In the genomic region with DNA sequence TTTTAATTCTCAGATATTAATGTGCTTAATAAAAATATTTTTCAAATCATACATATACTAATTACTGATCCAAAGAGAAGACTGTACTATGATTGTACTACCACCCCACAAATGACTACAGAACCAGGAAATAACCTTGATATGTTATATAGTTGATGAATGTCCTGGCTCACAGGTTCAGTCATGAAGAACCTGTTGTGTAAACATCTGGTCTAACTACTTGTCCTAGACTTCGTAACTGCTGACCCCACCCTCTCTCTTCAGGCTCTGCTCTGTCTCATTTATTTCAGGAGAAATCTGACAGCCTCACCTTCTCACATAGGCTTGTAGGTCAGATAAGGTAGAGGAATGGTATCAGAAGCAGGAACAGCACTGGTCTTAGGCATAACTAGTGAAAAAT, we compare ENCODE assay signal across 23 cellular contexts. TPM values are rescaled to one million over a fixed set of nuclear protein-coding genes. Genes with fewer than 3 reads are reported as not detected.
DNase-seq lines count a peak whose midpoint lies in the region; ATAC-seq, FAIRE-seq and TF ChIP-seq lines count a peak whose summit lies in the region.
"Had no signal": no experiment of that assay in that cellular context is flagged by ENCODE, and none has a peak within 500 bp of the region (broad histone marks: within the 10 kb centered on the region; RNA-seq: fewer than 3 reads in every experiment).

No MANE protein-coding gene starts in this region.

- H3K36me3 Mint-ChIP-seq in Caco-2 (ENCODE audit: insufficient read depth, unreplicated experiment), result no peaks in the 10 kb centered on the region
- H3K36me3 Mint-ChIP-seq: natural killer cell treated with Interleukin-12 subunit alpha and Interleukin-12 subunit beta and Interleukin-15 and Interleukin-18, amount 100 ng/mL, for 72 hours had no signal

- no peaks in the 10 kb centered on the region for H3F3A ChIP-seq in SK-N-SH (replicated peaks; ENCODE audit: insufficient read depth)

- peak; percentile 41 for DNase-seq in Caki2 (ENCODE audit: low read depth)
- DNase-seq in LoVo (ENCODE audit: low spot score), result peak; percentile 43
- DNase-seq in bronchial epithelial cell (ENCODE audit: low read depth), result peak; percentile 92
- no peak for DNase-seq in left lung
- DNase-seq in occipital lobe (lab: John Stamatoyannopoulos, UW), result no peak
- DNase-seq in Caco-2, result no peak
- no peak for DNase-seq in SK-N-SH
- DNase-seq: activated CD4-positive, alpha-beta T cell treated with anti-CD3 and anti-CD28 coated beads, Interleukin-2, amount 10 ng/mL, durations not matched to agents 24 days and 14 days; activated naive CD8-positive, alpha-beta T cell treated with anti-CD3 and anti-CD28 coated beads, Interleukin-2, amount 50 U/mL, for 24 hours; brain microvascular endothelial cell; foreskin melanocyte; GM23248; NCI-H1930; NCI-H446; SJCRH30; testis had no signal

- H3K79me2 ChIP-seq in SK-N-SH (ENCODE audit: insufficient read depth), result no peaks in the 10 kb centered on the region

- H3K36me3 ChIP-seq in bronchial epithelial cell (ENCODE audit: control insufficient read depth, insufficient read depth, low read length) (no peaks in the 10 kb centered on the region), left lung (no peaks in the 10 kb centered on the region), Caco-2 (ENCODE audit: control insufficient read depth, insufficient read depth, low read length) (no peaks in the 10 kb centered on the region), SK-N-SH (replicated peaks in 1 of 2; ENCODE audit: control insufficient read depth in 1 of 2, insufficient read depth in 2 of 2, low read length in 1 of 2) (no peaks in the 10 kb centered on the region)
- H3K36me3 ChIP-seq: brain microvascular endothelial cell, SJCRH30 had no signal

- CTCF ChIA-PET in Caco-2 (lab: Charles Lee), result no interaction called here
- CTCF ChIA-PET in SK-N-SH (lab: Yijun Ruan, JAX), result no interaction called here

- no peak overlapping the region for H3K4me3 ChIP-seq in bronchial epithelial cell (ENCODE audit: low read depth, low read length)
- H3K4me3 ChIP-seq in left lung, result no peak overlapping the region
- H3K4me3 ChIP-seq in Caco-2 (ENCODE audit: low read depth, low read length), result no peak overlapping the region
- no peak overlapping the region for H3K4me3 ChIP-seq in SK-N-SH (ENCODE audit: low read depth in 2 of 2, low read length in 1 of 2)
- H3K4me3 ChIP-seq: GM23248, SJCRH30, testis had no signal

- BruUV-seq in Caco-2 (replicated peaks; lab: Mats Ljungman, UMichigan), result no TSS peak

- H3K9me2 ChIP-seq in SK-N-SH, result no peaks in the 10 kb centered on the region

- H3K4me1 ChIP-seq in left lung, result peaks cover 0 to 6% of the 10 kb centered on the region in 2 donors
- 0 out of 2 replicates have a peak, but pooled peaks cover 2% of the 10 kb centered on the region for H3K4me1 ChIP-seq in Caco-2
- H3K4me1 ChIP-seq in SK-N-SH (ENCODE audit: control insufficient read depth in 1 of 2, insufficient read depth in 2 of 2, low read depth in 1 of 2, low read length in 1 of 2), result no peaks in the 10 kb centered on the region
- H3K4me1 ChIP-seq: SJCRH30, testis had no signal

- H3K4me2 ChIP-seq in SK-N-SH, result no peak overlapping the region

- intact Hi-C loops in left lung (cut with DNase I) (no loop called here), Caco-2 (cut with micrococcal nuclease; ENCODE audit: unreplicated experiment) (no loop called here)

- TF ChIP-seq EP300 in SK-N-SH (IDR thresholded peaks at IDR 0.05; ENCODE audit: borderline replicate concordance in 1 of 2, low read depth in 1 of 2, low read length in 1 of 2), result no peak

- WGBS in SK-N-SH (ENCODE audit: low lambda C conversion rate), result 33% methylated on average over 1 of the region's 1 CpG

- in situ Hi-C loops in Caki2 (cut with HindIII; ENCODE audit: low pct_unique_long_range_greater_than_20kb, low sequenced_read_pairs), result no loop called here

- POLR2A ChIA-PET in Caco-2 (lab: Charles Lee) (no interaction called here), SK-N-SH (lab: Yijun Ruan, JAX) (no interaction called here)

- no peaks in the 10 kb centered on the region for H4K20me1 ChIP-seq in SK-N-SH (ENCODE audit: insufficient read depth)

- TF ChIP-seq CTCF in bronchial epithelial cell (IDR thresholded peaks at IDR 0.05; ENCODE audit: insufficient read depth, low read length, severe bottlenecking) (no peak), left lung (IDR thresholded peaks at IDR 0.05) (no peak), Caco-2 (IDR thresholded peaks at IDR 0.05; ENCODE audit: insufficient read depth in 1 of 2, low read depth in 1 of 2, low read length in 1 of 2, severe bottlenecking in 1 of 2, unreplicated experiment in 1 of 2) (no peak), SK-N-SH (IDR thresholded peaks at IDR 0.05) (no peak)

- H3K9me3 ChIP-seq in left lung (no peaks in the 10 kb centered on the region), Caco-2 (no peaks in the 10 kb centered on the region), SK-N-SH (no peaks in the 10 kb centered on the region)
- H3K9me3 ChIP-seq: SJCRH30, testis had no signal

- peak; percentile 18 for FAIRE-seq in bronchial epithelial cell (lab: Jason Lieb, UNC)

- H3K27ac ChIP-seq in left lung (no peak overlapping the region), SK-N-SH (ENCODE audit: low read depth in 2 of 2, low read length in 1 of 2) (no peak overlapping the region)
- H3K27ac ChIP-seq: brain microvascular endothelial cell, C4-2B, GM23248, SJCRH30, testis had no signal

- TF ChIP-seq RAD21 in SK-N-SH (IDR thresholded peaks at IDR 0.05; ENCODE audit: low read length), result no peak

- no peak overlapping the region for H3K4me3 Mint-ChIP-seq in Caco-2 (ENCODE audit: unreplicated experiment)
- H3K4me3 Mint-ChIP-seq: activated CD4-positive, alpha-beta T cell treated with anti-CD3 and anti-CD28 coated beads, Interleukin-2, amount 10 ng/mL, durations not matched to agents 24 days and 14 days; activated naive CD8-positive, alpha-beta T cell treated with anti-CD3 and anti-CD28 coated beads, Interleukin-2, amount 50 U/mL, for 24 hours; natural killer cell treated with Interleukin-12 subunit alpha and Interleukin-12 subunit beta and Interleukin-15 and Interleukin-18, amount 100 ng/mL, for 72 hours had no signal

- ATAC-seq in left lung (peak; percentile 42), GM18511 (IDR thresholded peaks at IDR 0.05; ENCODE audit: unreplicated experiment) (no peak)
- ATAC-seq: activated naive CD8-positive, alpha-beta T cell treated with anti-CD3 and anti-CD28 coated beads, Interleukin-2, amount 50 U/mL, for 24 hours; natural killer cell treated with Interleukin-12 subunit alpha and Interleukin-12 subunit beta and Interleukin-15 and Interleukin-18, amount 100 ng/mL, for 72 hours; sciatic nerve had no signal

- H3K27me3 ChIP-seq in bronchial epithelial cell (ENCODE audit: control insufficient read depth, insufficient read depth, low read length) (no peaks in the 10 kb centered on the region), left lung (no peaks in the 10 kb centered on the region), Caco-2 (replicated peaks; ENCODE audit: control insufficient read depth, insufficient read depth, low read length) (no peaks in the 10 kb centered on the region), SK-N-SH (ENCODE audit: insufficient read depth) (peaks cover under 1% of the 10 kb centered on the region; the same call in 1 of the 2 replicates)
- H3K27me3 ChIP-seq: brain microvascular endothelial cell, testis had no signal

- no peak overlapping the region for H3K27ac Mint-ChIP-seq in Caco-2 (ENCODE audit: unreplicated experiment)
- H3K27ac Mint-ChIP-seq: activated CD4-positive, alpha-beta T cell treated with anti-CD3 and anti-CD28 coated beads, Interleukin-2, amount 10 ng/mL, durations not matched to agents 24 days and 14 days; activated naive CD8-positive, alpha-beta T cell treated with anti-CD3 and anti-CD28 coated beads, Interleukin-2, amount 50 U/mL, for 24 hours; activated T-helper 2 cell treated with anti-CD3 and anti-CD28 coated beads, Interferon-gamma antibody, Interleukin-2, Interleukin-4, amounts not matched to agents 10 μg/mL and 5 μg/mL and 100 μg/mL, durations not matched to agents 14 hours and 24 hours and 36 hours; natural killer cell treated with Interleukin-12 subunit alpha and Interleukin-12 subunit beta and Interleukin-15 and Interleukin-18, amount 100 ng/mL, for 72 hours had no signal

- no peaks in the 10 kb centered on the region for H3K9me3 Mint-ChIP-seq in Caco-2 (ENCODE audit: unreplicated experiment)
- H3K9me3 Mint-ChIP-seq: activated CD4-positive, alpha-beta T cell treated with anti-CD3 and anti-CD28 coated beads, Interleukin-2, amount 10 ng/mL, durations not matched to agents 24 days and 14 days; activated naive CD8-positive, alpha-beta T cell treated with anti-CD3 and anti-CD28 coated beads, Interleukin-2, amount 50 U/mL, for 24 hours; activated T-helper 2 cell treated with anti-CD3 and anti-CD28 coated beads, Interferon-gamma antibody, Interleukin-2, Interleukin-4, amounts not matched to agents 10 μg/mL and 5 μg/mL and 100 μg/mL, durations not matched to agents 14 hours and 24 hours and 36 hours; natural killer cell treated with Interleukin-12 subunit alpha and Interleukin-12 subunit beta and Interleukin-15 and Interleukin-18, amount 100 ng/mL, for 72 hours had no signal

- H3K9ac ChIP-seq in SK-N-SH, result no peak overlapping the region
- H3K9ac ChIP-seq: GM23248 had no signal

- no peak overlapping the region for H2AFZ ChIP-seq in SK-N-SH (ENCODE audit: low read depth)
- H2AFZ ChIP-seq: GM23248 had no signal

- H3K4me1 Mint-ChIP-seq in Caco-2 (ENCODE audit: low read depth, unreplicated experiment), result no peaks in the 10 kb centered on the region

- H3K27me3 Mint-ChIP-seq in Caco-2 (ENCODE audit: insufficient read depth, unreplicated experiment), result no peaks in the 10 kb centered on the region

TF ChIP-seq in SK-N-SH, 30 proteins besides CTCF, POLR2A, EP300 and RAD21 (continues in another document):
- no peak for TF ChIP-seq GATA2 (CRISPR knock-in tag; IDR thresholded peaks at IDR 0.05)
- TF ChIP-seq NRF1 (IDR thresholded peaks at IDR 0.05; ENCODE audit: low read depth, low read length), result no peak
- TF ChIP-seq FOSL2 (IDR thresholded peaks at IDR 0.05; ENCODE audit: borderline replicate concordance, low read depth), result no peak

RNA-seq across cellular contexts. Expression of gene CSTA, which starts 14.7 kb away (rescaled TPM):
- not detected in 2 replicates for total RNA-seq in Caki2 (2014; rRNA removed; shearing (Covaris generic); ENCODE audit: low replicate concordance)
- total RNA-seq in bronchial epithelial cell, result 107 and 652 TPM in 2 replicates
- total RNA-seq in left lung, result 10 to 100 TPM; 18.6 to 19.8 TPM
- not detected for total RNA-seq in occipital lobe
- total RNA-seq in Caco-2 (2022), result 1.0 and 1.1 TPM in 2 replicates
- not detected in 2 replicates for polyA plus RNA-seq in SK-N-SH (2012; rRNA removed)
- polyA plus RNA-seq in SK-N-SH (2012; cell fraction: cytosol; rRNA removed), result 0.05 and 0.08 TPM in 2 replicates
- polyA plus RNA-seq in SK-N-SH (2012; cell fraction: nucleus; rRNA removed), result not detected in 2 replicates
- total RNA-seq: activated CD4-positive, alpha-beta T cell treated with anti-CD3 and anti-CD28 coated beads, Interleukin-2, amount 10 ng/mL, durations not matched to agents 24 days and 14 days; activated T-helper 2 cell treated with anti-CD3 and anti-CD28 coated beads, Interferon-gamma antibody, Interleukin-2, Interleukin-4, amounts not matched to agents 10 μg/mL and 5 μg/mL and 100 μg/mL, durations not matched to agents 14 hours and 24 hours and 36 hours; kidney epithelial cell; natural killer cell treated with Interleukin-12 subunit alpha and Interleukin-12 subunit beta and Interleukin-15 and Interleukin-18, amount 100 ng/mL, for 72 hours; SJCRH30; T-helper 1 cell treated with Interleukin-12 subunit alpha and Interleukin-12 subunit beta and Interleukin-4 antibody, amounts not matched to agents 30 ng/mL and 1 ng/mL, for 36 hours had no signal

Comparison
In these comparisons a context has a peak if more than half of its experiments do, and no peak if none do; other contexts are left out.
1. DNase-seq: peak in Caki2 (single experiment), LoVo (single experiment) and bronchial epithelial cell (single experiment); none in left lung (0 of 2), occipital lobe (single experiment), Caco-2 (0 of 2) and SK-N-SH (single experiment).